17 cellular contexts compared by ENCODE assay signal in genomic region chr13:41199061-41199460, GRCh38.
"Had no signal": no experiment of that assay in that cellular context is flagged by ENCODE, and none has a peak within 500 bp of the region (broad histone marks: within the 10 kb centered on the region; RNA-seq: fewer than 3 reads in every experiment).

No MANE protein-coding gene starts in this region.

- H3K4me1 ChIP-seq: adrenal gland, colonic mucosa, foreskin keratinocyte, left lung, psoas muscle, right lobe of liver had no signal

- H3K27me3 Mint-ChIP-seq: activated CD4-positive, alpha-beta memory T cell treated with anti-CD3 and anti-CD28 coated beads for 36 hours had no signal

- H3K4me3 Mint-ChIP-seq: activated CD4-positive, alpha-beta memory T cell treated with anti-CD3 and anti-CD28 coated beads for 36 hours; activated naive CD4-positive, alpha-beta T cell treated with anti-CD3 and anti-CD28 coated beads for 36 hours; activated T-helper 1 cell treated with anti-CD3 and anti-CD28 coated beads, Interleukin-12 subunit alpha, Interleukin-12 subunit beta, Interleukin-2, Interleukin-4 antibody, amounts not matched to agents 30 ng/mL and 10 ng/mL and 1 ng/mL, durations not matched to agents 14 hours and 24 hours and 36 hours; nephron progenitor cell had no signal

- H3K27me3 ChIP-seq: adrenal gland, colonic mucosa, foreskin keratinocyte, left lung, right lobe of liver, upper lobe of left lung had no signal

- DNase-seq: activated CD4-positive, alpha-beta memory T cell treated with anti-CD3 and anti-CD28 coated beads for 36 hours; activated CD8-positive, alpha-beta memory T cell treated with anti-CD3 and anti-CD28 coated beads, Interleukin-2, amount 50 U/mL, for 48 hours; activated naive CD4-positive, alpha-beta T cell treated with anti-CD3 and anti-CD28 coated beads for 36 hours; adrenal gland; caudate nucleus; colonic mucosa; foreskin keratinocyte; head of caudate nucleus; left lung; mesenchymal stem cell; nephron progenitor cell; psoas muscle; right lobe of liver; stimulated activated CD4-positive, alpha-beta T cell treated with anti-CD3 and anti-CD28 coated beads, Interleukin-1b, Interleukin-23, amount 100 ng/mL, for 48 hours; stimulated activated naive CD4-positive, alpha-beta T cell; upper lobe of left lung had no signal

- H3K27ac ChIP-seq: adrenal gland, colonic mucosa, foreskin keratinocyte, psoas muscle, right lobe of liver, upper lobe of left lung had no signal

- H3K9me3 Mint-ChIP-seq: activated CD4-positive, alpha-beta memory T cell treated with anti-CD3 and anti-CD28 coated beads for 36 hours; activated naive CD4-positive, alpha-beta T cell treated with anti-CD3 and anti-CD28 coated beads for 36 hours; activated T-helper 1 cell treated with anti-CD3 and anti-CD28 coated beads, Interleukin-12 subunit alpha, Interleukin-12 subunit beta, Interleukin-2, Interleukin-4 antibody, amounts not matched to agents 30 ng/mL and 10 ng/mL and 1 ng/mL, durations not matched to agents 14 hours and 24 hours and 36 hours had no signal

- ATAC-seq: foreskin keratinocyte, left lung, psoas muscle, right lobe of liver had no signal

- H3K36me3 ChIP-seq: adrenal gland, colonic mucosa, left lung, right lobe of liver, upper lobe of left lung had no signal

- H3K9me3 ChIP-seq: adrenal gland, colonic mucosa, left lung, psoas muscle, right lobe of liver, upper lobe of left lung had no signal

- H3K27ac Mint-ChIP-seq: activated naive CD4-positive, alpha-beta T cell treated with anti-CD3 and anti-CD28 coated beads for 36 hours; activated T-helper 1 cell treated with anti-CD3 and anti-CD28 coated beads, Interleukin-12 subunit alpha, Interleukin-12 subunit beta, Interleukin-2, Interleukin-4 antibody, amounts not matched to agents 30 ng/mL and 10 ng/mL and 1 ng/mL, durations not matched to agents 14 hours and 24 hours and 36 hours; nephron progenitor cell had no signal

- H3K4me3 ChIP-seq: adrenal gland, colonic mucosa, left lung, psoas muscle, right lobe of liver, upper lobe of left lung had no signal
